Comparison of ENCODE assay signal across 9 cellular contexts in the genomic region with DNA sequence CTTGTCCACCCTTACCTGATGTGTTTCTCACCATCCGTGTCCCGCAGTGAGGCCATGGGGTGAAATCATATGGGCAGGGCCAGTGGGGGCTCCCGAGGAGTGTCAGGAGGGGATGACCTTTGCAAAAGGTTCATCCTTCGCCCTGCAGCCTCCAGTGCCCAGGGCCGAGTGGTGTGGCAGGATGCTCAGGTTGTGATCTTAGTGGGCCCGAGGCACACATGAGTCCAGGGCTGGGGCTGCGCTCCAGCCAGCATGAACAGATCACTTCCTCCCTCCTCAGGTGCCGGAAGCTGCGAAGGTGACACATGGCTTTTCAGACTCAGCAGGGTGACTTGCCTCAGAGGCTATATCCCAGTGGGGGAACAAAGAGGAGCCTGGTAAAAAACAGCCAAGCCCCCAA. TPM values are rescaled to one million over a fixed set of nuclear protein-coding genes. Genes with fewer than 3 reads are reported as not detected.
A peak's percentile ranks its signal among the peaks of the same experiment; 100 is the strongest.
DNase-seq lines count a peak whose midpoint lies in the region; ATAC-seq and TF ChIP-seq lines count a peak whose summit lies in the region.
"Had no signal": no experiment of that assay in that cellular context is flagged by ENCODE, and none has a peak within 500 bp of the region (broad histone marks: within the 10 kb centered on the region; RNA-seq: fewer than 3 reads in every experiment).

No MANE protein-coding gene starts in this region.

- DNase-seq in left ventricle myocardium superior (peak; percentile 26), Right ventricle myocardium inferior (ENCODE audit: missing footprints) (no peak), mesothelial cell of epicardium (ENCODE audit: low spot score in 2 of 2, unreplicated experiment in 2 of 2) (no peak), vagina (ENCODE audit: extremely low spot score in 2 of 2) (no peak), uterus (no peak)
- no peak for DNase-seq in activated CD4-positive, alpha-beta memory T cell treated with anti-CD3 and anti-CD28 coated beads for 36 hours
- DNase-seq: NCI-H1694 had no signal

- H3K4me1 ChIP-seq in vagina (peaks cover 57% of the 10 kb centered on the region), uterus (peaks cover 0 to 18% of the 10 kb centered on the region in 2 donors)

- H3K9me3 ChIP-seq in vagina (no peaks in the 10 kb centered on the region), uterus (no peaks in the 10 kb centered on the region)

- H3K4me3 Mint-ChIP-seq in activated CD4-positive, alpha-beta memory T cell treated with anti-CD3 and anti-CD28 coated beads for 36 hours, result no peak overlapping the region
- H3K4me3 Mint-ChIP-seq in mesothelial cell of epicardium, result no peak overlapping the region

- intact Hi-C loops in left ventricle myocardium superior (cut with micrococcal nuclease), result no loop called here
- intact Hi-C loops in Right ventricle myocardium inferior (cut with DNase I), result no loop called here
- intact Hi-C loops in activated CD4-positive, alpha-beta memory T cell treated with anti-CD3 and anti-CD28 coated beads for 36 hours (cut with micrococcal nuclease), result no loop called here
- intact Hi-C loops in vagina (cut with DNase I), result loop anchor here (5.0 kb wide), 1 partner anchor 69 kb away; a partner anchor contains a TSS
- intact Hi-C loops in uterus (cut with DNase I; ENCODE audit: low total_unique reads), result no loop called here

- peak overlapping the region; percentile 39 for H3K27ac Mint-ChIP-seq in activated CD4-positive, alpha-beta memory T cell treated with anti-CD3 and anti-CD28 coated beads for 36 hours
- peak overlapping the region; percentile 30 for H3K27ac Mint-ChIP-seq in mesothelial cell of epicardium

- peaks cover 31% of the 10 kb centered on the region for H3K4me1 Mint-ChIP-seq in activated CD4-positive, alpha-beta memory T cell treated with anti-CD3 and anti-CD28 coated beads for 36 hours (ENCODE audit: low read depth)
- peaks cover 25% of the 10 kb centered on the region for H3K4me1 Mint-ChIP-seq in mesothelial cell of epicardium

- ATAC-seq in left ventricle myocardium superior (no peak), Right ventricle myocardium inferior (no peak), GM19035 (IDR thresholded peaks at IDR 0.05; ENCODE audit: unreplicated experiment) (no peak), GM19455 (IDR thresholded peaks at IDR 0.05; ENCODE audit: unreplicated experiment) (no peak)

- POLR2A ChIA-PET in activated CD4-positive, alpha-beta memory T cell treated with anti-CD3 and anti-CD28 coated beads for 36 hours (lab: Charles Lee), result interaction anchor here (1.5 kb wide), 1 partner anchor 12 kb away, joined by 5 read pairs; a partner anchor contains a TSS

- peak overlapping the region; percentile 56 for H3K27ac ChIP-seq in vagina
- H3K27ac ChIP-seq in uterus, result no peak overlapping the region

- no peaks in the 10 kb centered on the region for H3K27me3 Mint-ChIP-seq in activated CD4-positive, alpha-beta memory T cell treated with anti-CD3 and anti-CD28 coated beads for 36 hours
- H3K27me3 Mint-ChIP-seq in mesothelial cell of epicardium (ENCODE audit: low read depth), result no peaks in the 10 kb centered on the region

- peaks cover 11% of the 10 kb centered on the region for H3K36me3 Mint-ChIP-seq in activated CD4-positive, alpha-beta memory T cell treated with anti-CD3 and anti-CD28 coated beads for 36 hours
- H3K36me3 Mint-ChIP-seq in mesothelial cell of epicardium, result peaks cover 3% of the 10 kb centered on the region

- TF ChIP-seq POLR2A in vagina (IDR thresholded peaks at IDR 0.05) (no peak), uterus (IDR thresholded peaks at IDR 0.05) (no peak)

- TF ChIP-seq CTCF in mesothelial cell of epicardium (IDR thresholded peaks at IDR 0.05; ENCODE audit: unreplicated experiment) (no peak), vagina (IDR thresholded peaks at IDR 0.05) (no peak), uterus (IDR thresholded peaks at IDR 0.05) (no peak)

- no peaks in the 10 kb centered on the region for H3K9me3 Mint-ChIP-seq in activated CD4-positive, alpha-beta memory T cell treated with anti-CD3 and anti-CD28 coated beads for 36 hours
- no peaks in the 10 kb centered on the region for H3K9me3 Mint-ChIP-seq in mesothelial cell of epicardium

- H3K27me3 ChIP-seq in vagina, result no peaks in the 10 kb centered on the region
- no peaks in the 10 kb centered on the region for H3K27me3 ChIP-seq in uterus

- peaks cover 0 to 18% of the 10 kb centered on the region in 2 donors for H3K36me3 ChIP-seq in vagina
- H3K36me3 ChIP-seq in uterus, result no peaks in the 10 kb centered on the region

- no peak overlapping the region for H3K4me3 ChIP-seq in vagina
- no peak overlapping the region for H3K4me3 ChIP-seq in uterus

- CTCF ChIA-PET in activated CD4-positive, alpha-beta memory T cell treated with anti-CD3 and anti-CD28 coated beads for 36 hours (lab: Charles Lee), result interaction anchor here (1.6 to 2.2 kb wide), 3 partner anchors 12 to 51 kb away, joined by 4 to 11 read pairs (median 4); a partner anchor contains a TSS

RNA-seq across cellular contexts. Expression of a gene that starts 2.8 kb away (rescaled TPM):
- total RNA-seq in left ventricle myocardium superior, result 50.0 TPM
- total RNA-seq in Right ventricle myocardium inferior, result 50.6 TPM
- total RNA-seq in activated CD4-positive, alpha-beta memory T cell treated with anti-CD3 and anti-CD28 coated beads for 36 hours, result 10 to 100 TPM; 28.7 to 34.9 TPM
- total RNA-seq in mesothelial cell of epicardium, result 35.5 to 40.2 TPM (median 36.4 TPM) in 3 replicates
- total RNA-seq in vagina, result 66.0 TPM
- total RNA-seq in uterus, result 10 to 100 TPM; 22.3 to 74.0 (median 37.7) TPM

RNA-seq across cellular contexts. Expression of a gene that starts 3.7 kb away (rescaled TPM):
- total RNA-seq in left ventricle myocardium superior (305 TPM), Right ventricle myocardium inferior (272 TPM), mesothelial cell of epicardium (83.2 to 90.1 TPM (median 85.8 TPM) in 3 replicates), vagina (44.9 TPM), uterus (100 to 1,000 TPM in 1 of 4 donors, 10 to 100 TPM in 3; 20.0 to 120 (median 26.0) TPM)
- 10 to 100 TPM; 78.9 to 82.1 TPM for total RNA-seq in activated CD4-positive, alpha-beta memory T cell treated with anti-CD3 and anti-CD28 coated beads for 36 hours

RNA-seq across cellular contexts. Expression of a gene that starts 7.7 kb away (rescaled TPM):
- total RNA-seq in left ventricle myocardium superior, result 59.1 TPM
- total RNA-seq in Right ventricle myocardium inferior, result 53.5 TPM
- 10 to 100 TPM; 22.5 to 26.2 TPM for total RNA-seq in activated CD4-positive, alpha-beta memory T cell treated with anti-CD3 and anti-CD28 coated beads for 36 hours
- total RNA-seq in mesothelial cell of epicardium, result 43.6 to 49.4 TPM (median 45.0 TPM) in 3 replicates
- 43.7 TPM for total RNA-seq in vagina
- 10 to 100 TPM in 2 of 4 donors, 1 to 10 TPM in 1, not detected in 1; 7.9 to 28.6 (median 16.6) TPM for total RNA-seq in uterus

RNA-seq across cellular contexts. Expression of a gene that starts 8.7 kb away (rescaled TPM):
- total RNA-seq in left ventricle myocardium superior (132 TPM), Right ventricle myocardium inferior (129 TPM), mesothelial cell of epicardium (119 to 131 TPM (median 124 TPM) in 3 replicates), vagina (85.2 TPM), uterus (10 to 100 TPM in 3 of 4 donors, 1 to 10 TPM in 1; 9.5 to 63.4 (median 28.3) TPM)
- 100 to 1,000 TPM; 238 to 242 TPM for total RNA-seq in activated CD4-positive, alpha-beta memory T cell treated with anti-CD3 and anti-CD28 coated beads for 36 hours

RNA-seq across cellular contexts. Expression of a gene that starts 12.0 kb away (rescaled TPM):
- 73.9 TPM for total RNA-seq in left ventricle myocardium superior
- total RNA-seq in Right ventricle myocardium inferior, result 66.4 TPM
- 10 to 100 TPM; 69.8 to 79.8 TPM for total RNA-seq in activated CD4-positive, alpha-beta memory T cell treated with anti-CD3 and anti-CD28 coated beads for 36 hours
- 31.9 to 35.6 TPM (median 33.7 TPM) in 3 replicates for total RNA-seq in mesothelial cell of epicardium
- total RNA-seq in vagina, result 38.8 TPM
- 10 to 100 TPM; 10.8 to 44.9 (median 34.0) TPM for total RNA-seq in uterus
